Comparison of ENCODE assay signal across 9 cellular contexts in the genomic region with DNA sequence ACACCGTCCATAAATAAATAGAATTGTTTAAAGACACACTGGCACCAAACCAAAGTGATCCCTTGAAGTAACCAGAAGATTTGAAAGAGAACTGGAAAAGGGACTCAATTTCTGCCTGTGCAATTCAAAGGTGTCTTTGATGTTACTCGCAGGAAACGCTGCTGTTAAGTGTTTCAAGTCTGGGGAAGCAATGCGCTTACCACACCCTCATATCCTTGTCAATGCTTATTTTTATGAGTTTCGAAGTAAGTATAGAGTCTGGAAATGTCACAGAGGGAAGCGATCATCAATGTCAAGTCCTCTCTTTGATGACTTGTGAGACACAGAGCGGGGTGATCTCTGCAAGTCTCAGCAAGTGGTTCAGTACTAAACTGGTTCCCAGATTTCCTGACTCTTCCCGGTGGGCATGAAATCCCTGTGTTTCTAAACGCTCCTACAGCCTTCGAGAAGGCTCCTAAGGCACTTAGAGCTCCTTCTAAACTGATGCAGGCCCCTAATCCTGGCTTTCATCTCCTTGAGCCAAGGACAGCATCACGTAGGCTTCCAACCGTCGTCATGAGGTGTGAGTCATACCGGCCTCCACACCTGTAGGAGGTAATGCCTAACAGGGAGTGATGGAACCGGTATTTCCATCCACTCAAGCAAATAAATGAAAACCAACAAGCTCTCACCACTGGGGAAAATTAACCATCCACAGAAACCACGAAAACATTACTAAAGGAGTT. TPM values are rescaled to one million over a fixed set of nuclear protein-coding genes. Genes with fewer than 3 reads are reported as not detected.
DNase-seq lines count a peak whose midpoint lies in the region; ATAC-seq and TF ChIP-seq lines count a peak whose summit lies in the region.
"Had no signal": no experiment of that assay in that cellular context is flagged by ENCODE, and none has a peak within 500 bp of the region (broad histone marks: within the 10 kb centered on the region; RNA-seq: fewer than 3 reads in every experiment).

No MANE protein-coding gene starts in this region.

- POLR2A ChIA-PET in naive thymus-derived CD8-positive, alpha-beta T cell (lab: Charles Lee) = no interaction called here

- H3K4me1 ChIP-seq in Karpas-422 (ENCODE audit: low read length) (peaks cover 6% of the 10 kb centered on the region), tibial nerve (peaks cover 0 to 6% (median 2%) of the 10 kb centered on the region in 4 donors)

- no peaks in the 10 kb centered on the region for H3K27me3 ChIP-seq in Karpas-422 (ENCODE audit: low read length)
- no peaks in the 10 kb centered on the region for H3K27me3 ChIP-seq in tibial nerve

- H3K9me3 Mint-ChIP-seq in activated naive CD4-positive, alpha-beta T cell treated with anti-CD3 and anti-CD28 coated beads, Interleukin-2, amount 10 ng/mL, durations not matched to agents 7 days and 5 days = no peaks in the 10 kb centered on the region
- no peaks in the 10 kb centered on the region for H3K9me3 Mint-ChIP-seq in naive thymus-derived CD8-positive, alpha-beta T cell
- H3K9me3 Mint-ChIP-seq in immature natural killer cell = no peaks in the 10 kb centered on the region
- H3K9me3 Mint-ChIP-seq: dendritic cell treated with granulocyte-macrophage colony-stimulating factor and Interleukin-4, amounts not matched to agents 40 ng/mL and 50 ng/mL, for 4 days had no signal

- peaks cover 34% of the 10 kb centered on the region for H3K4me1 Mint-ChIP-seq in activated naive CD4-positive, alpha-beta T cell treated with anti-CD3 and anti-CD28 coated beads, Interleukin-2, amount 10 ng/mL, durations not matched to agents 7 days and 5 days
- peaks cover 18 to 43% (median 36%) of the 10 kb centered on the region in 4 donors for H3K4me1 Mint-ChIP-seq in naive thymus-derived CD8-positive, alpha-beta T cell
- peaks cover 8 to 10% of the 10 kb centered on the region in 2 donors for H3K4me1 Mint-ChIP-seq in immature natural killer cell

- CTCF ChIA-PET in activated naive CD4-positive, alpha-beta T cell treated with anti-CD3 and anti-CD28 coated beads, Interleukin-2, amount 10 ng/mL, durations not matched to agents 7 days and 5 days (lab: Charles Lee) = interaction anchor here (2.1 kb wide), 1 partner anchor 29 kb away, joined by 7 read pairs; no protein-coding TSS in a partner anchor

- H3K36me3 Mint-ChIP-seq in activated naive CD4-positive, alpha-beta T cell treated with anti-CD3 and anti-CD28 coated beads, Interleukin-2, amount 10 ng/mL, durations not matched to agents 7 days and 5 days = no peaks in the 10 kb centered on the region
- H3K36me3 Mint-ChIP-seq in naive thymus-derived CD8-positive, alpha-beta T cell = no peaks in the 10 kb centered on the region
- H3K36me3 Mint-ChIP-seq in immature natural killer cell = no peaks in the 10 kb centered on the region

- TF ChIP-seq EP300 in tibial nerve (IDR thresholded peaks at IDR 0.05) = no peak

- H3K36me3 ChIP-seq in Karpas-422 (ENCODE audit: insufficient read depth, low read length) = no peaks in the 10 kb centered on the region
- H3K36me3 ChIP-seq in tibial nerve = no peaks in the 10 kb centered on the region

- H2AFZ ChIP-seq in Karpas-422 (ENCODE audit: low read length) = no peak overlapping the region

- H3K4me3 Mint-ChIP-seq in activated naive CD4-positive, alpha-beta T cell treated with anti-CD3 and anti-CD28 coated beads, Interleukin-2, amount 10 ng/mL, durations not matched to agents 7 days and 5 days = no peak overlapping the region
- peak overlapping the region; percentile 28 to 68 (median 57) for H3K4me3 Mint-ChIP-seq in naive thymus-derived CD8-positive, alpha-beta T cell
- H3K4me3 Mint-ChIP-seq in immature natural killer cell = no peak overlapping the region
- H3K4me3 Mint-ChIP-seq: dendritic cell treated with granulocyte-macrophage colony-stimulating factor and Interleukin-4, amounts not matched to agents 40 ng/mL and 50 ng/mL, for 4 days had no signal

- ATAC-seq in naive thymus-derived CD8-positive, alpha-beta T cell = peak in 1 of 2 donors; percentile 7
- no peak for ATAC-seq in activated CD4-positive, CD25-positive, alpha-beta regulatory T cell treated with anti-CD3 and anti-CD28 coated beads, Interleukin-2, amount 50 U/mL, for 24 hours

- H3K9ac ChIP-seq in Karpas-422 (ENCODE audit: low read length) = no peak overlapping the region

- TF ChIP-seq POLR2A in tibial nerve (IDR thresholded peaks at IDR 0.05) = no peak

- no peak overlapping the region for H3K4me2 ChIP-seq in Karpas-422 (ENCODE audit: low read depth, low read length, poor library complexity, severe bottlenecking)

- no peaks in the 10 kb centered on the region; the same call in 1 of the 2 replicates for H3K79me2 ChIP-seq in Karpas-422 (ENCODE audit: low read length)

- H3K4me3 ChIP-seq in Karpas-422 (ENCODE audit: low read length) = no peak overlapping the region
- H3K4me3 ChIP-seq in tibial nerve = no peak overlapping the region

- H3K27ac ChIP-seq in C4-2B (peak overlapping the region; percentile 12; the same call in 1 of the 2 replicates), Karpas-422 (ENCODE audit: low read length) (no peak overlapping the region), tibial nerve (no peak overlapping the region)

- WGBS in tibial nerve, 2 donors = 62 to 67% methylated on average over 16 of the region's 16 CpGs

- H3K9me2 ChIP-seq in Karpas-422 (replicated peaks; ENCODE audit: insufficient read depth, low read length) = no peaks in the 10 kb centered on the region

- TF ChIP-seq CTCF in C4-2B (conservative IDR thresholded peaks at IDR 0.05) = no peak
- TF ChIP-seq CTCF in tibial nerve (IDR thresholded peaks at IDR 0.05) = no peak

- no peaks in the 10 kb centered on the region for H3K9me3 ChIP-seq in Karpas-422 (ENCODE audit: low read length)
- no peaks in the 10 kb centered on the region for H3K9me3 ChIP-seq in tibial nerve

- DNase-seq in Karpas-422 = peak; percentile 15
- peak; percentile 47 for DNase-seq in activated naive CD4-positive, alpha-beta T cell treated with anti-CD3 and anti-CD28 coated beads, Interleukin-2, amount 10 ng/mL, durations not matched to agents 7 days and 5 days
- peak in 5 of 10 donors; percentile 30 to 64 (median 43) for DNase-seq in naive thymus-derived CD8-positive, alpha-beta T cell
- no peak for DNase-seq in tibial nerve (ENCODE audit: low spot score in 2 of 2)
- no peak for DNase-seq in KBM-7
- DNase-seq in immature natural killer cell = no peak

- in situ Hi-C loops in KBM-7 (cut with MboI; ENCODE audit: low pct_unique_long_range_greater_than_20kb, low sequenced_read_pairs) = no loop called here

- peak overlapping the region; percentile 75 for H3K27ac Mint-ChIP-seq in activated naive CD4-positive, alpha-beta T cell treated with anti-CD3 and anti-CD28 coated beads, Interleukin-2, amount 10 ng/mL, durations not matched to agents 7 days and 5 days
- peak overlapping the region in 8 of 10 donors; percentile 61 to 89 (median 84) for H3K27ac Mint-ChIP-seq in naive thymus-derived CD8-positive, alpha-beta T cell
- H3K27ac Mint-ChIP-seq in immature natural killer cell = no peak overlapping the region
- H3K27ac Mint-ChIP-seq: dendritic cell treated with granulocyte-macrophage colony-stimulating factor and Interleukin-4, amounts not matched to agents 40 ng/mL and 50 ng/mL, for 4 days had no signal

- no peaks in the 10 kb centered on the region for H4K20me1 ChIP-seq in Karpas-422 (ENCODE audit: insufficient read depth, low read depth, low read length)

- H3K27me3 Mint-ChIP-seq in activated naive CD4-positive, alpha-beta T cell treated with anti-CD3 and anti-CD28 coated beads, Interleukin-2, amount 10 ng/mL, durations not matched to agents 7 days and 5 days = no peaks in the 10 kb centered on the region
- peaks cover 0 to 4% (median 0%) of the 10 kb centered on the region in 5 donors for H3K27me3 Mint-ChIP-seq in naive thymus-derived CD8-positive, alpha-beta T cell
- peaks cover 7 to 23% (median 11%) of the 10 kb centered on the region in 3 donors for H3K27me3 Mint-ChIP-seq in immature natural killer cell (ENCODE audit: low read depth in 3 of 3)

RNA-seq across cellular contexts. Expression of a gene that starts 22.8 kb away (rescaled TPM):
- total RNA-seq in Karpas-422 (2014; rRNA removed; shearing (Covaris generic); ENCODE audit: low replicate concordance) = not detected in 2 replicates
- under 1 TPM; 0.22 to 0.60 TPM for total RNA-seq in naive thymus-derived CD8-positive, alpha-beta T cell
- polyA plus RNA-seq in naive thymus-derived CD8-positive, alpha-beta T cell = under 1 TPM; 0.16 to 0.73 (median 0.26) TPM
- 10 to 100 TPM; 31.9 to 58.6 (median 49.4) TPM for total RNA-seq in tibial nerve
- polyA plus RNA-seq in immature natural killer cell = not detected

RNA-seq across cellular contexts. Expression of a gene that starts 48.0 kb away (rescaled TPM):
- total RNA-seq in Karpas-422 (2014; rRNA removed; shearing (Covaris generic); ENCODE audit: low replicate concordance) = not detected in 2 replicates
- not detected for total RNA-seq in naive thymus-derived CD8-positive, alpha-beta T cell
- polyA plus RNA-seq in naive thymus-derived CD8-positive, alpha-beta T cell = not detected
- total RNA-seq in tibial nerve = not detected
- not detected for polyA plus RNA-seq in immature natural killer cell

Comparison
In these comparisons a context has a peak if more than half of its experiments do, and no peak if none do; other contexts are left out.
1. DNase-seq: peak in Karpas-422 (single experiment) and activated naive CD4-positive, alpha-beta T cell treated with anti-CD3 and anti-CD28 coated beads, Interleukin-2, amount 10 ng/mL, durations not matched to agents 7 days and 5 days (single experiment); none in tibial nerve (0 of 2), KBM-7 (single experiment) and immature natural killer cell (0 of 3).
2. H3K27ac Mint-ChIP-seq: peak in activated naive CD4-positive, alpha-beta T cell treated with anti-CD3 and anti-CD28 coated beads, Interleukin-2, amount 10 ng/mL, durations not matched to agents 7 days and 5 days (single experiment) and naive thymus-derived CD8-positive, alpha-beta T cell (8 of 10); none in immature natural killer cell (0 of 6).
3. H3K4me3 Mint-ChIP-seq: peak in naive thymus-derived CD8-positive, alpha-beta T cell (10 of 10); none in activated naive CD4-positive, alpha-beta T cell treated with anti-CD3 and anti-CD28 coated beads, Interleukin-2, amount 10 ng/mL, durations not matched to agents 7 days and 5 days (single experiment) and immature natural killer cell (0 of 5).
4. RNA of a gene that starts 22.8 kb away (total RNA-seq): 31.9 to 58.6 TPM in tibial nerve; 0.22 to 0.60 TPM in naive thymus-derived CD8-positive, alpha-beta T cell and not detected in Karpas-422; every median in the first group is over 10 times any median in the second.